1 cellular context compared by ENCODE assay signal in genomic region chr1:247177755-247178154, GRCh38.
A peak's percentile ranks its signal among the peaks of the same experiment; 100 is the strongest.
TF ChIP-seq lines count a peak whose summit lies in the region.

No MANE protein-coding gene starts in this region.

TF ChIP-seq in A549, 52 proteins besides CTCF, POLR2A, EP300 and RAD21 (continued from another document):
- TF ChIP-seq PBX3 (IDR thresholded peaks at IDR 0.05) (no peak), CHD4 (IDR thresholded peaks at IDR 0.05; ENCODE audit: borderline replicate concordance) (no peak), MAFK (IDR thresholded peaks at IDR 0.05; ENCODE audit: partially characterized antibody) (peak; percentile 25), ZFP36 (IDR thresholded peaks at IDR 0.05; ENCODE audit: borderline replicate concordance, partially characterized antibody) (no peak)
